In the genomic region with DNA sequence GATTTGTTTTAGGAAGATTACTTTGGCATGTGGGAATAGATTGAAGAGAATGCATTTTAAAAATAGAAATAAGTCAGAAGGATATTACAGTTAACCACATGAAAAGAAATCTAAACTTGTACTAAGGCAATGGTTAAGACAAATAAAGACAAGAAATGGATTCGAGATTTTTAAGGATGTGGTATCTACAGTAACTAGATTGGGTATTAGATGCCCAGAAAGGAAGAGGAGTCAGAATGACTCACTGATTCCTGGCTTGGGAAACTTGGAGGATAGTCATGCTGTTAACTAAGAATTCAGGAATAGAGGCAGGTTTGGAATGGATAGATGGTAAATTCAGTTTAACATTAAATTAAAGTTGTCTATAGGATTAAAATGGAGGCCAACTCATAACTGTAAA, we compare ENCODE assay signal across 11 cellular contexts. TPM values are rescaled to one million over a fixed set of nuclear protein-coding genes. Genes with fewer than 3 reads are reported as not detected.
DNase-seq lines count a peak whose midpoint lies in the region; ATAC-seq and TF ChIP-seq lines count a peak whose summit lies in the region.
"Had no signal": no experiment of that assay in that cellular context is flagged by ENCODE, and none has a peak within 500 bp of the region (broad histone marks: within the 10 kb centered on the region; RNA-seq: fewer than 3 reads in every experiment).

No MANE protein-coding gene starts in this region.

- intact Hi-C loops in PC-9 (cut with micrococcal nuclease; ENCODE audit: unreplicated experiment) = loop anchor here (5.0 kb wide), 1 partner anchor 213 kb away; no protein-coding TSS in a partner anchor

- H3K27ac ChIP-seq in DND-41 (ENCODE audit: low read length) (no peak overlapping the region), PC-9 (peak overlapping the region; percentile 72), osteoblast (ENCODE audit: low read depth, low read length) (peak overlapping the region; percentile 93)

- H3K4me3 ChIP-seq in DND-41 (ENCODE audit: low read depth in 1 of 2, low read length in 2 of 2) (no peak overlapping the region), PC-9 (no peak overlapping the region), epithelial cell of esophagus (ENCODE audit: low read length) (no peak overlapping the region), osteoblast (ENCODE audit: insufficient read depth, low read length) (no peak overlapping the region)

- POLR2A ChIA-PET in PC-9 (lab: Charles Lee; ENCODE audit: unreplicated experiment) = no interaction called here

- no peak overlapping the region for H3K9ac ChIP-seq in DND-41 (ENCODE audit: low read depth, low read length)

- no TSS peak for BruUV-seq in PC-9 (replicated peaks; lab: Mats Ljungman, UMichigan)

- H3K4me1 ChIP-seq in DND-41 (ENCODE audit: insufficient read depth, low read length) (peaks cover 10% of the 10 kb centered on the region), PC-9 (replicated peaks; ENCODE audit: insufficient read depth) (peaks cover 19% of the 10 kb centered on the region), osteoblast (ENCODE audit: insufficient read depth, low read length) (peaks cover 21% of the 10 kb centered on the region)

- H3K27me3 ChIP-seq in DND-41 (ENCODE audit: insufficient read depth, low read length, poor library complexity) (no peaks in the 10 kb centered on the region), PC-9 (ENCODE audit: insufficient read depth, low read depth) (no peaks in the 10 kb centered on the region), osteoblast (ENCODE audit: insufficient read depth, low read length) (no peaks in the 10 kb centered on the region)

- no peak for TF ChIP-seq CTCF in DND-41 (IDR thresholded peaks at IDR 0.05; ENCODE audit: borderline replicate concordance, extremely low read depth, low read length, poor library complexity, severe bottlenecking)
- TF ChIP-seq CTCF in PC-9 (conservative IDR thresholded peaks at IDR 0.05) = no peak
- TF ChIP-seq CTCF in epithelial cell of esophagus (IDR thresholded peaks at IDR 0.05; ENCODE audit: insufficient read depth, low read depth, low read length, missing control alignments) = no peak
- no peak for TF ChIP-seq CTCF in osteoblast (IDR thresholded peaks at IDR 0.05; ENCODE audit: extremely low read depth, low read depth, low read length)

- H3K36me3 ChIP-seq in DND-41 (ENCODE audit: insufficient read depth, low read length) (no peaks in the 10 kb centered on the region), PC-9 (ENCODE audit: low read depth) (no peaks in the 10 kb centered on the region), osteoblast (ENCODE audit: insufficient read depth, low read length) (no peaks in the 10 kb centered on the region)

- H2AFZ ChIP-seq in DND-41 (ENCODE audit: low read depth, low read length) (no peak overlapping the region), PC-9 (peak overlapping the region; percentile 53; the same call in 1 of the 2 replicates), osteoblast (ENCODE audit: low read length) (no peak overlapping the region)

- H4K20me1 ChIP-seq in DND-41 (ENCODE audit: insufficient read depth, low read length) (no peaks in the 10 kb centered on the region), PC-9 (ENCODE audit: insufficient read depth) (no peaks in the 10 kb centered on the region), osteoblast (ENCODE audit: insufficient read depth, low read length) (no peaks in the 10 kb centered on the region)

- CTCF ChIA-PET in PC-9 (lab: Charles Lee) = no interaction called here

- H3K9me3 ChIP-seq in DND-41 (ENCODE audit: insufficient read depth, low read length, severe bottlenecking) (no peaks in the 10 kb centered on the region), PC-9 (ENCODE audit: insufficient read depth, low read depth) (peaks cover 8% of the 10 kb centered on the region; the same call in 1 of the 2 replicates), osteoblast (ENCODE audit: low read depth, low read length) (no peaks in the 10 kb centered on the region)

- H3K4me2 ChIP-seq in DND-41 (ENCODE audit: insufficient read depth, low read length) (no peak overlapping the region), PC-9 (peak overlapping the region; percentile 24; the same call in 1 of the 2 replicates), osteoblast (ENCODE audit: insufficient read depth, low read length) (peak overlapping the region; percentile 55)

- ATAC-seq in DND-41 (ENCODE audit: insufficient read depth, low read depth) (peak; percentile 60; the same call in 2 of the 3 replicates), HG02870 (IDR thresholded peaks at IDR 0.05; ENCODE audit: unreplicated experiment) (no peak)

- peaks cover 15% of the 10 kb centered on the region; the same call in 1 of the 2 replicates for H3F3A ChIP-seq in PC-9 (ENCODE audit: insufficient read depth, low read depth)

- no peaks in the 10 kb centered on the region; the same call in 1 of the 2 replicates for H3K9me2 ChIP-seq in PC-9 (ENCODE audit: insufficient read depth)

- DNase-seq in DND-41 = no peak
- no peak for DNase-seq in PC-9
- peak; percentile 86 for DNase-seq in epithelial cell of esophagus (ENCODE audit: low read depth)
- DNase-seq in osteoblast (ENCODE audit: insufficient read length, low spot score, missing footprints) = peak; percentile 79
- DNase-seq in stimulated activated CD4-positive, alpha-beta T cell treated with anti-CD3 and anti-CD28 coated beads, Interleukin-15, amount 100 ng/mL, for 24 hours = no peak
- DNase-seq in SKM-1 (lab: John Stamatoyannopoulos, UW; ENCODE audit: unreplicated experiment) = no peak
- DNase-seq in activated CD4-positive, alpha-beta T cell treated with anti-CD3 and anti-CD28 coated beads, Interleukin-2, amount 50 U/mL, for 1 hour = no peak
- DNase-seq: activated CD8-positive, alpha-beta memory T cell treated with anti-CD3 and anti-CD28 coated beads for 24 hours; hypothalamus; NCI-H2081 treated with DMSO at 0.1 percent for 48 hours had no signal

- H3K79me2 ChIP-seq in DND-41 (ENCODE audit: insufficient read depth, low read length) (no peaks in the 10 kb centered on the region), PC-9 (ENCODE audit: low read depth) (no peaks in the 10 kb centered on the region), osteoblast (ENCODE audit: insufficient read depth, low read length) (no peaks in the 10 kb centered on the region)

RNA-seq across cellular contexts. Expression of a gene that starts 55.9 kb away (rescaled TPM):
- total RNA-seq in PC-9 (2021) (21.8 and 23.9 TPM in 2 replicates), osteoblast (8.8 and 10.5 TPM in 2 replicates)

RNA-seq across cellular contexts. Expression of a gene that starts 55.9 kb away (rescaled TPM):
- 71.7 and 89.2 TPM in 2 replicates for total RNA-seq in PC-9 (2021)
- 2.2 and 3.5 TPM in 2 replicates for total RNA-seq in osteoblast

Comparison
In these comparisons a context has a peak if more than half of its experiments do, and no peak if none do; other contexts are left out.
1. DNase-seq: peak in epithelial cell of esophagus (single experiment) and osteoblast (single experiment); none in DND-41 (single experiment), PC-9 (0 of 2), stimulated activated CD4-positive, alpha-beta T cell treated with anti-CD3 and anti-CD28 coated beads, Interleukin-15, amount 100 ng/mL, for 24 hours (single experiment), SKM-1 (single experiment) and activated CD4-positive, alpha-beta T cell treated with anti-CD3 and anti-CD28 coated beads, Interleukin-2, amount 50 U/mL, for 1 hour (single experiment).
2. RNA of a gene that starts 55.9 kb away (total RNA-seq): 71.7 to 89.2 TPM in PC-9; 2.2 to 3.5 TPM in osteoblast; every median in the first group is over 10 times any median in the second.